ENCODE assay signal across 13 cellular contexts in the genomic region with DNA sequence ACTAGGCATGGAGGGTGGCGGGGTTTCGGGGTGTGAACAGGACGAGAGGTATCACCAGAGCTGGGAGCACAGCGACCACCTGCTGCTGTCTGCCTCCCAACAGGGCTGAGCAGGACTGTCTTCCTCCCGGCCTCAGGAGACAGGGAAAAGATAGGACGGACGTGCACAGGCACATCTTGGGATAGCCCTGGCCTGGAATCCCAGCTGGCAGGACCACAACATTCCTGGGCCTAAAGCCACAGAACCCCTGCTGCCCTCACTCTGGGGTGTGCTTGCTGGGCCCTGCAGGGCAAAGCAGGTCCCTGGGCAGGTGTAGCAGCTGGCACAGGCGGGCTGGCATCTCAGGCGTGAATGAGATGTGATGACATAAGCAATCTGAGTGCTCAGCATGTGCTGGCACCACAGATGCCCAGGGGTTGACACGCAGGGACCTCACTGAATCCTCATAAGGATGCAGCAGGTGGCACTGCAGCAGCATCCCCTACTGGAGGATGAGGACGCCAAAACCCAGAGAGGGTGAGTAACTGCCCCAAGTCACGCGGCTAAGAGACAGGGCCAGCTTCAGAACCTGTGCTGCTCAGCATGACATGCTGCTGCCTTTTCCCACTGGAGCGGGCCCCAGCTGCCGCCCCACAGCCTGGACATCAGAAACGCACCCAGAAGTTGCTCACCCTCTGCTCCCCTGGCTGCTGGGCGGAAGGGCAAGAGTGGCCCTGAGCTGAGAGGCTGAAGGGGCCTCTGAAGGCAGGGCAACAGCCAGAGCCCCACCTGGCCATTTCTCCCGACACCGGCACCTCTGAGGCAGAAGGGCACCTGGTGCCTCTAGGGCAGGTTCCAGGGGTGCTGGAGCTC. TPM values are rescaled to one million over a fixed set of nuclear protein-coding genes. Genes with fewer than 3 reads are reported as not detected.
DNase-seq lines count a peak whose midpoint lies in the region; ATAC-seq and TF ChIP-seq lines count a peak whose summit lies in the region.
"Had no signal": no experiment of that assay in that cellular context is flagged by ENCODE, and none has a peak within 500 bp of the region (broad histone marks: within the 10 kb centered on the region; RNA-seq: fewer than 3 reads in every experiment).

No MANE protein-coding gene starts in this region.

- DNase-seq in DMS 273 (lab: John Stamatoyannopoulos, UW; ENCODE audit: unreplicated experiment) (peak; percentile 88), LHCN-M2 (ENCODE audit: low read depth) (peak; percentile 91), SIG-M5 (lab: John Stamatoyannopoulos, UW) (no peak)
- peak; percentile 24 for DNase-seq in activated CD8-positive, alpha-beta T cell treated with anti-CD3 and anti-CD28 coated beads for 36 hours
- DNase-seq: cerebellar nuclear complex; stimulated activated naive CD8-positive, alpha-beta T cell treated with anti-CD3 and anti-CD28 coated beads, Interleukin-15, Interleukin-2, amounts not matched to agents 100 U/mL and 50 U/mL, for 24 hours had no signal

- TF ChIP-seq CTCF in activated CD8-positive, alpha-beta T cell treated with anti-CD3 and anti-CD28 coated beads for 36 hours (IDR thresholded peaks at IDR 0.05): no peak

- POLR2A ChIA-PET in activated CD8-positive, alpha-beta T cell treated with anti-CD3 and anti-CD28 coated beads for 36 hours (lab: Charles Lee): interaction anchor here (0.7 to 1.6 kb wide), 4 partner anchors 14 to 38 kb away, joined by 3 to 6 read pairs (median 3); a partner anchor contains a TSS

- intact Hi-C loops in activated CD8-positive, alpha-beta T cell treated with anti-CD3 and anti-CD28 coated beads for 36 hours (cut with micrococcal nuclease): no loop called here

- no peak for ATAC-seq in activated CD8-positive, alpha-beta T cell treated with anti-CD3 and anti-CD28 coated beads for 36 hours
- ATAC-seq in GM21528 (IDR thresholded peaks at IDR 0.05; ENCODE audit: low FRiP score, unreplicated experiment) (no peak), HG03354 (IDR thresholded peaks at IDR 0.05; ENCODE audit: poor library complexity, severe bottlenecking, unreplicated experiment) (no peak), HG03460 (IDR thresholded peaks at IDR 0.05; ENCODE audit: unreplicated experiment) (no peak)
- ATAC-seq: mucosa of descending colon; stimulated activated naive CD8-positive, alpha-beta T cell treated with anti-CD3 and anti-CD28 coated beads, Interleukin-15, Interleukin-2, amounts not matched to agents 100 U/mL and 50 U/mL, for 24 hours had no signal

- no peaks in the 10 kb centered on the region for H3K9me3 Mint-ChIP-seq in activated CD8-positive, alpha-beta T cell treated with anti-CD3 and anti-CD28 coated beads for 36 hours
- H3K9me3 Mint-ChIP-seq: activated T-helper 1 cell treated with anti-CD3 and anti-CD28 coated beads, Interleukin-12 subunit alpha, Interleukin-12 subunit beta, Interleukin-2, Interleukin-4 antibody, amounts not matched to agents 30 ng/mL and 10 ng/mL and 1 ng/mL, durations not matched to agents 14 hours and 24 hours and 36 hours had no signal

- CTCF ChIA-PET in activated CD8-positive, alpha-beta T cell treated with anti-CD3 and anti-CD28 coated beads for 36 hours (lab: Charles Lee): interaction anchor here (0.7 to 2.1 kb wide), 4 partner anchors 16 to 155 kb away, joined by 3 to 8 read pairs (median 4); no protein-coding TSS in a partner anchor

- H3K27me3 Mint-ChIP-seq in activated CD8-positive, alpha-beta T cell treated with anti-CD3 and anti-CD28 coated beads for 36 hours: no peaks in the 10 kb centered on the region

- no peaks in the 10 kb centered on the region for H3K27me3 ChIP-seq in layer of hippocampus (ENCODE audit: control insufficient read depth, insufficient read depth, low read length)

- H3K4me3 Mint-ChIP-seq in activated CD8-positive, alpha-beta T cell treated with anti-CD3 and anti-CD28 coated beads for 36 hours: no peak overlapping the region
- H3K4me3 Mint-ChIP-seq: activated T-helper 1 cell treated with anti-CD3 and anti-CD28 coated beads, Interleukin-12 subunit alpha, Interleukin-12 subunit beta, Interleukin-2, Interleukin-4 antibody, amounts not matched to agents 30 ng/mL and 10 ng/mL and 1 ng/mL, durations not matched to agents 14 hours and 24 hours and 36 hours had no signal

- H3K4me1 Mint-ChIP-seq in activated CD8-positive, alpha-beta T cell treated with anti-CD3 and anti-CD28 coated beads for 36 hours (ENCODE audit: low read depth): peaks cover 21% of the 10 kb centered on the region

- peak overlapping the region; percentile 92 for H3K27ac ChIP-seq in layer of hippocampus (ENCODE audit: low read depth, low read length)

- no peak overlapping the region for H3K27ac Mint-ChIP-seq in activated CD8-positive, alpha-beta T cell treated with anti-CD3 and anti-CD28 coated beads for 36 hours
- H3K27ac Mint-ChIP-seq: activated T-helper 1 cell treated with anti-CD3 and anti-CD28 coated beads, Interleukin-12 subunit alpha, Interleukin-12 subunit beta, Interleukin-2, Interleukin-4 antibody, amounts not matched to agents 30 ng/mL and 10 ng/mL and 1 ng/mL, durations not matched to agents 14 hours and 24 hours and 36 hours had no signal

- H3K36me3 Mint-ChIP-seq in activated CD8-positive, alpha-beta T cell treated with anti-CD3 and anti-CD28 coated beads for 36 hours (ENCODE audit: low read depth): peaks cover 20% of the 10 kb centered on the region

RNA-seq across cellular contexts. Expression of a gene that starts 7.1 kb away (rescaled TPM):
- 23.7 and 34.8 TPM in 2 replicates for total RNA-seq in LHCN-M2 (2014; rRNA removed)
- polyA plus RNA-seq in LHCN-M2 (2012): 14.7 TPM
- 10 to 100 TPM; 73.3 to 76.6 TPM for total RNA-seq in activated CD8-positive, alpha-beta T cell treated with anti-CD3 and anti-CD28 coated beads for 36 hours

RNA-seq across cellular contexts. Expression of a gene that starts 16.4 kb away (rescaled TPM):
- 64.2 and 69.4 TPM in 2 replicates for total RNA-seq in LHCN-M2 (2014; rRNA removed)
- polyA plus RNA-seq in LHCN-M2 (2012): 28.1 TPM
- total RNA-seq in activated CD8-positive, alpha-beta T cell treated with anti-CD3 and anti-CD28 coated beads for 36 hours: 100 to 1,000 TPM in 1 of 2 experiments, 10 to 100 TPM in 1; 86.8 to 101 TPM

RNA-seq across cellular contexts. Expression of a gene that starts 37.7 kb away (rescaled TPM):
- total RNA-seq in LHCN-M2 (2014; rRNA removed): 7.1 and 12.5 TPM in 2 replicates
- 19.7 TPM for polyA plus RNA-seq in LHCN-M2 (2012)
- not detected for total RNA-seq in activated CD8-positive, alpha-beta T cell treated with anti-CD3 and anti-CD28 coated beads for 36 hours
- total RNA-seq: T-helper 1 cell treated with Interleukin-12 subunit alpha and Interleukin-12 subunit beta and Interleukin-4 antibody, amounts not matched to agents 30 ng/mL and 1 ng/mL, for 36 hours had no signal

RNA-seq across cellular contexts. Expression of a gene that starts 58.2 kb away (rescaled TPM):
- total RNA-seq in LHCN-M2 (2014; rRNA removed): 48.1 and 62.2 TPM in 2 replicates
- polyA plus RNA-seq in LHCN-M2 (2012): 37.4 TPM
- 10 to 100 TPM; 65.9 to 70.1 TPM for total RNA-seq in activated CD8-positive, alpha-beta T cell treated with anti-CD3 and anti-CD28 coated beads for 36 hours
